Comparison of ENCODE assay signal across 22 cellular contexts in genomic region chr17:71486171-71486740, GRCh38.
"Had no signal": no experiment of that assay in that cellular context is flagged by ENCODE, and none has a peak within 500 bp of the region (broad histone marks: within the 10 kb centered on the region; RNA-seq: fewer than 3 reads in every experiment).

No MANE protein-coding gene starts in this region.

- H3K27me3 Mint-ChIP-seq: activated B cell treated with CpG ODN at 0.5 μM for 24 hours; activated CD4-positive, alpha-beta memory T cell treated with anti-CD3 and anti-CD28 coated beads for 36 hours; activated naive CD8-positive, alpha-beta T cell treated with anti-CD3 and anti-CD28 coated beads, Interleukin-2, amount 10 ng/mL, durations not matched to agents 7 days and 5 days; activated T-helper 17 cell treated with anti-CD3 and anti-CD28 coated beads, Interleukin-2, amount 50 U/mL, for 72 hours; natural killer cell treated with Interleukin-12 subunit alpha and Interleukin-12 subunit beta and Interleukin-15 and Interleukin-18, amount 100 ng/mL, for 72 hours; stimulated activated memory B cell treated with anti-CD40 and anti-IgM and Interleukin-4, amounts not matched to agents 10 μg/mL and 1 μg/mL and 100 μg/mL, for 72 hours; T-cell had no signal

- ATAC-seq: activated T-helper 17 cell treated with anti-CD3 and anti-CD28 coated beads, Interleukin-2, amount 50 U/mL, for 72 hours; foreskin keratinocyte; lower lobe of right lung; natural killer cell treated with Interleukin-12 subunit alpha and Interleukin-12 subunit beta and Interleukin-15 and Interleukin-18, amount 100 ng/mL, for 72 hours; sciatic nerve; stimulated activated memory B cell treated with anti-CD40 and anti-IgM and Interleukin-4, amounts not matched to agents 10 μg/mL and 1 μg/mL and 100 μg/mL, for 72 hours; T-cell had no signal

- H3K36me3 Mint-ChIP-seq: activated CD4-positive, alpha-beta memory T cell treated with anti-CD3 and anti-CD28 coated beads for 36 hours; activated naive CD8-positive, alpha-beta T cell treated with anti-CD3 and anti-CD28 coated beads, Interleukin-2, amount 10 ng/mL, durations not matched to agents 7 days and 5 days; natural killer cell treated with Interleukin-12 subunit alpha and Interleukin-12 subunit beta and Interleukin-15 and Interleukin-18, amount 100 ng/mL, for 72 hours; stimulated activated memory B cell treated with anti-CD40 and anti-IgM and Interleukin-4, amounts not matched to agents 10 μg/mL and 1 μg/mL and 100 μg/mL, for 72 hours; T-cell had no signal

- H3K4me3 Mint-ChIP-seq: activated B cell treated with CpG ODN at 0.5 μM for 24 hours; activated CD4-positive, alpha-beta memory T cell treated with anti-CD3 and anti-CD28 coated beads for 36 hours; activated naive CD8-positive, alpha-beta T cell treated with anti-CD3 and anti-CD28 coated beads, Interleukin-2, amount 10 ng/mL, durations not matched to agents 7 days and 5 days; activated T-helper 17 cell treated with anti-CD3 and anti-CD28 coated beads, Interleukin-2, amount 50 U/mL, for 72 hours; natural killer cell treated with Interleukin-12 subunit alpha and Interleukin-12 subunit beta and Interleukin-15 and Interleukin-18, amount 100 ng/mL, for 72 hours; stimulated activated memory B cell treated with anti-CD40 and anti-IgM and Interleukin-4, amounts not matched to agents 10 μg/mL and 1 μg/mL and 100 μg/mL, for 72 hours; T-cell had no signal

- DNase-seq: activated B cell treated with CpG ODN at 0.5 μM for 24 hours; activated CD4-positive, alpha-beta memory T cell treated with anti-CD3 and anti-CD28 coated beads for 36 hours; activated CD4-positive, alpha-beta T cell treated with anti-CD3 and anti-CD28 coated beads for 4 hours; activated naive CD4-positive, alpha-beta T cell treated with Interleukin-2 at 50 U/mL for 16 hours; activated naive CD8-positive, alpha-beta T cell treated with anti-CD3 and anti-CD28 coated beads, Interleukin-2, amount 10 ng/mL, durations not matched to agents 7 days and 5 days; cerebellar nuclear complex; effector CD8-positive, alpha-beta T cell; lower lobe of right lung; spleen; stimulated activated CD4-positive, alpha-beta T cell treated with anti-CD3 and anti-CD28 coated beads, Interleukin-4, amount 100 ng/mL, for 4 hours; T-cell had no signal

- H3K9me3 ChIP-seq: esophagus muscularis mucosa, lower lobe of right lung, neutrophil, spleen, tibial nerve, vagina had no signal

- H3K9me3 Mint-ChIP-seq: activated B cell treated with CpG ODN at 0.5 μM for 24 hours; activated naive CD8-positive, alpha-beta T cell treated with anti-CD3 and anti-CD28 coated beads, Interleukin-2, amount 10 ng/mL, durations not matched to agents 7 days and 5 days had no signal

- H3K4me3 ChIP-seq: esophagus muscularis mucosa, hepatocyte, lower lobe of right lung, spleen, tibial nerve, vagina had no signal

- H3K36me3 ChIP-seq: esophagus muscularis mucosa, lower lobe of right lung, neutrophil, spleen, tibial nerve, vagina had no signal

- H3K4me1 ChIP-seq: esophagus muscularis mucosa, foreskin keratinocyte, lower lobe of right lung, parathyroid adenoma, spleen, tibial nerve, vagina had no signal

- H3K27me3 ChIP-seq: esophagus muscularis mucosa, foreskin keratinocyte, hepatocyte, neutrophil, spleen, tibial nerve, vagina had no signal

- H3K27ac Mint-ChIP-seq: activated B cell treated with CpG ODN at 0.5 μM for 24 hours; activated CD4-positive, alpha-beta memory T cell treated with anti-CD3 and anti-CD28 coated beads for 36 hours; activated naive CD8-positive, alpha-beta T cell treated with anti-CD3 and anti-CD28 coated beads, Interleukin-2, amount 10 ng/mL, durations not matched to agents 7 days and 5 days; activated T-helper 17 cell treated with anti-CD3 and anti-CD28 coated beads, Interleukin-2, amount 50 U/mL, for 72 hours; natural killer cell treated with Interleukin-12 subunit alpha and Interleukin-12 subunit beta and Interleukin-15 and Interleukin-18, amount 100 ng/mL, for 72 hours; stimulated activated memory B cell treated with anti-CD40 and anti-IgM and Interleukin-4, amounts not matched to agents 10 μg/mL and 1 μg/mL and 100 μg/mL, for 72 hours; T-cell had no signal

- H3K4me1 Mint-ChIP-seq: activated B cell treated with CpG ODN at 0.5 μM for 24 hours; activated naive CD8-positive, alpha-beta T cell treated with anti-CD3 and anti-CD28 coated beads, Interleukin-2, amount 10 ng/mL, durations not matched to agents 7 days and 5 days; activated T-helper 17 cell treated with anti-CD3 and anti-CD28 coated beads, Interleukin-2, amount 50 U/mL, for 72 hours; stimulated activated memory B cell treated with anti-CD40 and anti-IgM and Interleukin-4, amounts not matched to agents 10 μg/mL and 1 μg/mL and 100 μg/mL, for 72 hours; T-cell had no signal

- H3K27ac ChIP-seq: esophagus muscularis mucosa, foreskin keratinocyte, hepatocyte, lower lobe of right lung, neutrophil, parathyroid adenoma, spleen, tibial nerve, vagina had no signal
